1 cellular context compared by ENCODE assay signal in genomic region chr21:25640671-25641292, GRCh38.
TF ChIP-seq lines count a peak whose summit lies in the region.

No MANE protein-coding gene starts in this region.

TF ChIP-seq in K562, 482 proteins besides CTCF, POLR2A, EP300 and RAD21:
- peak; percentile 69 for TF ChIP-seq CBX2 (IDR thresholded peaks at IDR 0.05; ENCODE audit: insufficient read depth, low read length, poor library complexity, severe bottlenecking)
- TF ChIP-seq ETS1 (conservative IDR thresholded peaks at IDR 0.05; ENCODE audit: control insufficient read depth, low read depth, low read length), result no peak
- no peak for TF ChIP-seq CBX1 (IDR thresholded peaks at IDR 0.05; ENCODE audit: low read depth)
- TF ChIP-seq ZNF780A (CRISPR knock-in tag; IDR thresholded peaks at IDR 0.05), result no peak
- peak; percentile 88 for TF ChIP-seq ZNF512 (tag; IDR thresholded peaks at IDR 0.05)
- no peak for TF ChIP-seq CCAR2 (IDR thresholded peaks at IDR 0.05; ENCODE audit: low read depth, low read length)
- TF ChIP-seq ZBED1 (IDR thresholded peaks at IDR 0.05), result no peak
- no peak for TF ChIP-seq GATAD2A (IDR thresholded peaks at IDR 0.05)
- TF ChIP-seq ZNF696 (CRISPR knock-in tag; conservative IDR thresholded peaks at IDR 0.05), result no peak
- no peak for TF ChIP-seq ZNF75A (CRISPR knock-in tag; IDR thresholded peaks at IDR 0.05)
- no peak for TF ChIP-seq CBFB (CRISPR knock-in tag; IDR thresholded peaks at IDR 0.05)
